Comparison of ENCODE assay signal across 21 cellular contexts in the genomic region with DNA sequence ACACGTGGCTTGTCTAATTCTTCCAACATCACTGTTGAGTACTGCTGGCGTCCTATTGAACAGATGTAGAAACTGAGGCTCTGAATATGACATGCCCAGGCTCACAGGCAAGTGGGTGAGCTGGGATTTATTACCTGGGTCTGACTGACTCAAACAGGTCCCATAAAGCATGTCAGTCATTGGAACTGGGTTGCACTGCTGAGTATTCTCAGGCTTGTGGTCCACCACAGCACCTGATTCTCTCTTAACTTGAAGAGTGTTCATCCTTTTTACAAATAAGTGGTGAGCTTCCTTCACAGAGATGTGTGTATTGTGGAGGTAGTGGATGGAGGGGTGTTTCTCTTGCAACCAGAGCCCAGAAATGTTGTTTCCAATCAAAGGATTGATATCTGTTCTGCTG. TPM values are rescaled to one million over a fixed set of nuclear protein-coding genes. Genes with fewer than 3 reads are reported as not detected.
DNase-seq lines count a peak whose midpoint lies in the region; ATAC-seq and TF ChIP-seq lines count a peak whose summit lies in the region.
"Had no signal": no experiment of that assay in that cellular context is flagged by ENCODE, and none has a peak within 500 bp of the region (broad histone marks: within the 10 kb centered on the region; RNA-seq: fewer than 3 reads in every experiment).

No MANE protein-coding gene starts in this region.

- H3K9me3 Mint-ChIP-seq in activated T-cell treated with anti-CD3 and anti-CD28 coated beads, Interleukin-2, amount 50 U/mL, for 72 hours: no peaks in the 10 kb centered on the region
- no peaks in the 10 kb centered on the region for H3K9me3 Mint-ChIP-seq in stimulated activated effector memory CD8-positive, alpha-beta T cell treated with anti-CD3 and anti-CD28 coated beads, Interleukin-12 subunit alpha, Interleukin-12 subunit beta, amount 100 ng/mL, for 72 hours
- no peaks in the 10 kb centered on the region for H3K9me3 Mint-ChIP-seq in CD4-positive, alpha-beta memory T cell
- H3K9me3 Mint-ChIP-seq: activated B cell treated with CpG ODN at 0.5 μM for 24 hours; activated naive CD4-positive, alpha-beta T cell treated with anti-CD3 and anti-CD28 coated beads, Interleukin-2, amount 50 U/mL, for 24 hours; central memory CD8-positive, alpha-beta T cell had no signal

- no peaks in the 10 kb centered on the region for H3K36me3 Mint-ChIP-seq in activated T-cell treated with anti-CD3 and anti-CD28 coated beads, Interleukin-2, amount 50 U/mL, for 72 hours (ENCODE audit: insufficient read depth in 2 of 2)
- H3K36me3 Mint-ChIP-seq in stimulated activated effector memory CD8-positive, alpha-beta T cell treated with anti-CD3 and anti-CD28 coated beads, Interleukin-12 subunit alpha, Interleukin-12 subunit beta, amount 100 ng/mL, for 72 hours: no peaks in the 10 kb centered on the region
- no peaks in the 10 kb centered on the region for H3K36me3 Mint-ChIP-seq in CD4-positive, alpha-beta memory T cell
- H3K36me3 Mint-ChIP-seq: activated naive CD4-positive, alpha-beta T cell treated with anti-CD3 and anti-CD28 coated beads, Interleukin-2, amount 50 U/mL, for 24 hours had no signal

- no peaks in the 10 kb centered on the region for H3K9me3 ChIP-seq in CD4-positive, alpha-beta memory T cell (ENCODE audit: control insufficient read depth in 1 of 2, low read length in 2 of 2)
- H3K9me3 ChIP-seq: Peyer's patch, psoas muscle, upper lobe of left lung had no signal

- H3K4me1 Mint-ChIP-seq in activated T-cell treated with anti-CD3 and anti-CD28 coated beads, Interleukin-2, amount 50 U/mL, for 72 hours (ENCODE audit: low read depth): peaks cover 47% of the 10 kb centered on the region
- peaks cover 19% of the 10 kb centered on the region for H3K4me1 Mint-ChIP-seq in stimulated activated effector memory CD8-positive, alpha-beta T cell treated with anti-CD3 and anti-CD28 coated beads, Interleukin-12 subunit alpha, Interleukin-12 subunit beta, amount 100 ng/mL, for 72 hours
- peaks cover 9 to 20% (median 15%) of the 10 kb centered on the region in 4 donors for H3K4me1 Mint-ChIP-seq in CD4-positive, alpha-beta memory T cell

- H3K27me3 Mint-ChIP-seq in activated T-cell treated with anti-CD3 and anti-CD28 coated beads, Interleukin-2, amount 50 U/mL, for 72 hours (ENCODE audit: low read depth): no peaks in the 10 kb centered on the region
- peaks cover 0 to 2% of the 10 kb centered on the region in 2 donors for H3K27me3 Mint-ChIP-seq in CD4-positive, alpha-beta memory T cell
- H3K27me3 Mint-ChIP-seq: activated naive CD4-positive, alpha-beta T cell treated with anti-CD3 and anti-CD28 coated beads, Interleukin-2, amount 50 U/mL, for 24 hours; central memory CD8-positive, alpha-beta T cell had no signal

- POLR2A ChIA-PET in CD4-positive, alpha-beta memory T cell (lab: Charles Lee; ENCODE audit: partially characterized antibody): interaction anchor here (2.0 kb wide), 1 partner anchor 113 kb away, joined by 7 read pairs; no protein-coding TSS in a partner anchor

- H3K4me3 Mint-ChIP-seq in activated T-cell treated with anti-CD3 and anti-CD28 coated beads, Interleukin-2, amount 50 U/mL, for 72 hours: peak overlapping the region in 1 of 2 donors; percentile 57
- H3K4me3 Mint-ChIP-seq in stimulated activated effector memory CD8-positive, alpha-beta T cell treated with anti-CD3 and anti-CD28 coated beads, Interleukin-12 subunit alpha, Interleukin-12 subunit beta, amount 100 ng/mL, for 72 hours: no peak overlapping the region
- peak overlapping the region in 1 of 8 donors; percentile 24 for H3K4me3 Mint-ChIP-seq in CD4-positive, alpha-beta memory T cell
- H3K4me3 Mint-ChIP-seq: activated B cell treated with CpG ODN at 0.5 μM for 24 hours; activated naive CD4-positive, alpha-beta T cell treated with anti-CD3 and anti-CD28 coated beads, Interleukin-2, amount 50 U/mL, for 24 hours; central memory CD8-positive, alpha-beta T cell had no signal

- TF ChIP-seq POLR2A in erythroblast (IDR thresholded peaks at IDR 0.05; ENCODE audit: low read length): no peak

- H3K4me1 ChIP-seq in CD4-positive, alpha-beta memory T cell (ENCODE audit: insufficient read depth, low read length): no peaks in the 10 kb centered on the region
- H3K4me1 ChIP-seq: Peyer's patch, psoas muscle had no signal

- no peak overlapping the region for H3K4me3 ChIP-seq in CD4-positive, alpha-beta memory T cell (ENCODE audit: low read length in 2 of 2)
- H3K4me3 ChIP-seq: Peyer's patch, psoas muscle, upper lobe of left lung had no signal

- H3K36me3 ChIP-seq in CD4-positive, alpha-beta memory T cell (ENCODE audit: insufficient read depth, low read length): no peaks in the 10 kb centered on the region
- H3K36me3 ChIP-seq: Peyer's patch, upper lobe of left lung had no signal

- H3K27ac ChIP-seq in CD4-positive, alpha-beta memory T cell (ENCODE audit: low read depth, low read length): no peak overlapping the region
- H3K27ac ChIP-seq: HL-60, Peyer's patch, psoas muscle had no signal

- CTCF ChIA-PET in CD4-positive, alpha-beta memory T cell (lab: Charles Lee; ENCODE audit: partially characterized antibody): interaction anchor here (1.5 to 2.8 kb wide), 3 partner anchors 9 to 114 kb away, joined by 3 to 8 read pairs (median 6); no protein-coding TSS in a partner anchor

- peak; percentile 19 to 32 for DNase-seq in activated T-cell treated with anti-CD3 and anti-CD28 coated beads, Interleukin-2, amount 50 U/mL, for 72 hours
- DNase-seq in activated T-cell treated with anti-CD3 and anti-CD28 coated beads for 4 hours (no peak), erythroblast (lab: John Stamatoyannopoulos, UW) (no peak), posterior vena cava (ENCODE audit: low spot score) (no peak)
- DNase-seq in stimulated activated effector memory CD8-positive, alpha-beta T cell treated with anti-CD3 and anti-CD28 coated beads, Interleukin-12 subunit alpha, Interleukin-12 subunit beta, amount 100 ng/mL, for 72 hours (ENCODE audit: low spot score in 2 of 2): no peak
- no peak for DNase-seq in CD4-positive, alpha-beta memory T cell
- DNase-seq: activated B cell treated with CpG ODN at 0.5 μM for 24 hours, glutamatergic neuron, H7, Karpas-422, NCI-H1694, NCI-H510A, Peyer's patch, psoas muscle, SW 1271, upper lobe of left lung had no signal

- H3K27ac Mint-ChIP-seq in activated T-cell treated with anti-CD3 and anti-CD28 coated beads, Interleukin-2, amount 50 U/mL, for 72 hours: no peak overlapping the region
- no peak overlapping the region for H3K27ac Mint-ChIP-seq in stimulated activated effector memory CD8-positive, alpha-beta T cell treated with anti-CD3 and anti-CD28 coated beads, Interleukin-12 subunit alpha, Interleukin-12 subunit beta, amount 100 ng/mL, for 72 hours
- peak overlapping the region in 3 of 7 donors; percentile 9 to 49 (median 24) for H3K27ac Mint-ChIP-seq in CD4-positive, alpha-beta memory T cell
- H3K27ac Mint-ChIP-seq: activated B cell treated with CpG ODN at 0.5 μM for 24 hours; activated naive CD4-positive, alpha-beta T cell treated with anti-CD3 and anti-CD28 coated beads, Interleukin-2, amount 50 U/mL, for 24 hours had no signal

- intact Hi-C loops in CD4-positive, alpha-beta memory T cell (cut with micrococcal nuclease): no loop called here
- intact Hi-C loops in posterior vena cava (cut with DNase I): no loop called here

- H3K27me3 ChIP-seq in CD4-positive, alpha-beta memory T cell (ENCODE audit: insufficient read depth, low read length): no peaks in the 10 kb centered on the region
- H3K27me3 ChIP-seq: Peyer's patch, upper lobe of left lung had no signal

- ATAC-seq in activated T-cell treated with anti-CD3 and anti-CD28 coated beads, Interleukin-2, amount 50 U/mL, for 72 hours (replicated peaks in 1 of 2): peak; percentile 89 to 94
- ATAC-seq in GM21529 (IDR thresholded peaks at IDR 0.05; ENCODE audit: unreplicated experiment) (peak; percentile 40), HG03342 (IDR thresholded peaks at IDR 0.05; ENCODE audit: unreplicated experiment) (peak; percentile 42)
- ATAC-seq in stimulated activated effector memory CD8-positive, alpha-beta T cell treated with anti-CD3 and anti-CD28 coated beads, Interleukin-12 subunit alpha, Interleukin-12 subunit beta, amount 100 ng/mL, for 72 hours: peak; percentile 89
- ATAC-seq: psoas muscle had no signal

RNA-seq across cellular contexts. Expression of a gene that starts 44.5 kb away (rescaled TPM):
- total RNA-seq in activated T-cell treated with anti-CD3 and anti-CD28 coated beads, Interleukin-2, amount 50 U/mL, for 72 hours: 10 to 100 TPM; 18.2 to 21.5 TPM
- 10 to 100 TPM; 27.4 to 28.7 TPM for total RNA-seq in CD4-positive, alpha-beta memory T cell
- 10 to 100 TPM in 1 of 2 donors, 1 to 10 TPM in 1; 8.2 to 16.5 TPM for polyA plus RNA-seq in CD4-positive, alpha-beta memory T cell
- total RNA-seq in posterior vena cava: 10 to 100 TPM; 21.5 to 27.4 TPM

Comparison
In these comparisons a context has a peak if more than half of its experiments do, and no peak if none do; other contexts are left out.
1. DNase-seq: peak in activated T-cell treated with anti-CD3 and anti-CD28 coated beads, Interleukin-2, amount 50 U/mL, for 72 hours (2 of 2); none in activated T-cell treated with anti-CD3 and anti-CD28 coated beads for 4 hours (single experiment), stimulated activated effector memory CD8-positive, alpha-beta T cell treated with anti-CD3 and anti-CD28 coated beads, Interleukin-12 subunit alpha, Interleukin-12 subunit beta, amount 100 ng/mL, for 72 hours (0 of 2), CD4-positive, alpha-beta memory T cell (0 of 5), erythroblast (0 of 2) and posterior vena cava (single experiment).
2. ATAC-seq: peak in every context shown above with its lines; median percentile 92 in activated T-cell treated with anti-CD3 and anti-CD28 coated beads, Interleukin-2, amount 50 U/mL, for 72 hours; 89 in stimulated activated effector memory CD8-positive, alpha-beta T cell treated with anti-CD3 and anti-CD28 coated beads, Interleukin-12 subunit alpha, Interleukin-12 subunit beta, amount 100 ng/mL, for 72 hours; 42 in HG03342; 40 in GM21529.